Comparison of ENCODE assay signal across 8 cellular contexts in genomic region chr13:94433055-94433947, GRCh38. TPM values are rescaled to one million over a fixed set of nuclear protein-coding genes. Genes with fewer than 3 reads are reported as not detected.
A peak's percentile ranks its signal among the peaks of the same experiment; 100 is the strongest.
DNase-seq lines count a peak whose midpoint lies in the region; ATAC-seq, FAIRE-seq and TF ChIP-seq lines count a peak whose summit lies in the region.

No MANE protein-coding gene starts in this region.

- TF ChIP-seq EP300 in H1 (IDR thresholded peaks at IDR 0.05; ENCODE audit: borderline replicate concordance in 1 of 2, low read depth in 2 of 2, low read length in 2 of 2): no peak

- no peaks in the 10 kb centered on the region; the same call in 1 of the 2 replicates for H3K9me3 ChIP-seq in BLaER1
- no peaks in the 10 kb centered on the region for H3K9me3 ChIP-seq in H1 (ENCODE audit: insufficient read depth in 2 of 2, low read depth in 1 of 2, low read length in 1 of 2)

- no peak overlapping the region for H3K4ac ChIP-seq in H1 (replicated peaks; ENCODE audit: insufficient read length, low read depth, low read length)

- no peak overlapping the region for H3K56ac ChIP-seq in H1 (replicated peaks; ENCODE audit: insufficient read length, low read depth, low read length)

- no peak overlapping the region for H4K91ac ChIP-seq in H1 (replicated peaks; ENCODE audit: insufficient read length, low read length)

- no peaks in the 10 kb centered on the region for H3K79me1 ChIP-seq in H1 (ENCODE audit: low read depth, low read length)

- H4K8ac ChIP-seq in H1 (ENCODE audit: extremely low read depth, insufficient read depth, low read length): no peak overlapping the region

- H3K9me3 Mint-ChIP-seq in stimulated activated effector memory CD8-positive, alpha-beta T cell treated with anti-CD3 and anti-CD28 coated beads, Interleukin-12 subunit alpha, Interleukin-12 subunit beta, amount 100 ng/mL, for 72 hours: no peaks in the 10 kb centered on the region

- H2BK5ac ChIP-seq in H1 (ENCODE audit: low read depth, low read length): no peak overlapping the region

- no peaks in the 10 kb centered on the region for H3K23me2 ChIP-seq in H1 (ENCODE audit: low read depth, low read length)

- no peak overlapping the region for H3K4me3 Mint-ChIP-seq in stimulated activated effector memory CD8-positive, alpha-beta T cell treated with anti-CD3 and anti-CD28 coated beads, Interleukin-12 subunit alpha, Interleukin-12 subunit beta, amount 100 ng/mL, for 72 hours

- FAIRE-seq in H1 (lab: Jason Lieb, UNC) (peak; percentile 19), GM12892 (lab: Jason Lieb, UNC) (no peak)

- H3K4me2 ChIP-seq in BLaER1 (peak overlapping the region; percentile 58), H1 (ENCODE audit: insufficient read depth in 1 of 2, low read depth in 2 of 2, low read length in 2 of 2) (no peak overlapping the region)

- H3K9ac ChIP-seq in BLaER1 (no peak overlapping the region), H1 (replicated peaks in 1 of 4; ENCODE audit: extremely low read depth in 1 of 4, low read depth in 3 of 4, low read length in 3 of 4) (no peak overlapping the region)

- peaks cover 5% of the 10 kb centered on the region for H3K4me1 Mint-ChIP-seq in stimulated activated effector memory CD8-positive, alpha-beta T cell treated with anti-CD3 and anti-CD28 coated beads, Interleukin-12 subunit alpha, Interleukin-12 subunit beta, amount 100 ng/mL, for 72 hours

- TF ChIP-seq POLR2A in NB4 (IDR thresholded peaks at IDR 0.05; ENCODE audit: extremely low read depth, insufficient read length): no peak
- TF ChIP-seq POLR2A in H1 (IDR thresholded peaks at IDR 0.05; ENCODE audit: control extremely low read depth in 1 of 2, low read depth in 2 of 2, low read length in 2 of 2): no peak
- no peak for TF ChIP-seq POLR2A in GM12892 (IDR thresholded peaks at IDR 0.05; ENCODE audit: low read depth, low read length)

- CTCF ChIA-PET in H1 (lab: Charles Lee; ENCODE audit: partially characterized antibody): interaction anchor here (0.6 to 12.2 kb wide), 8 partner anchors 10 to 241 kb away, joined by 3 to 121 read pairs (median 3); partner anchors contain the start of gene TGDS

- peak; percentile 68 for ATAC-seq in GM21360 (IDR thresholded peaks at IDR 0.05; ENCODE audit: unreplicated experiment)
- ATAC-seq in stimulated activated effector memory CD8-positive, alpha-beta T cell treated with anti-CD3 and anti-CD28 coated beads, Interleukin-12 subunit alpha, Interleukin-12 subunit beta, amount 100 ng/mL, for 72 hours: peak; percentile 83

- no peak overlapping the region for H2BK20ac ChIP-seq in H1 (ENCODE audit: low read length)

- no peak overlapping the region for H2BK12ac ChIP-seq in H1 (ENCODE audit: low read depth, low read length)

- no peaks in the 10 kb centered on the region for H4K20me1 ChIP-seq in BLaER1
- H4K20me1 ChIP-seq in H1 (replicated peaks in 1 of 2; ENCODE audit: control insufficient read depth in 1 of 2, insufficient read depth in 2 of 2, low read length in 2 of 2): no peaks in the 10 kb centered on the region

- H3K36me3 ChIP-seq in BLaER1: no peaks in the 10 kb centered on the region
- no peaks in the 10 kb centered on the region for H3K36me3 ChIP-seq in H1 (ENCODE audit: control insufficient read depth in 2 of 4, insufficient read depth in 4 of 4, low read length in 3 of 4)

- no peak overlapping the region for H3K23ac ChIP-seq in H1 (ENCODE audit: insufficient read length)

- DNase-seq in NB4 (ENCODE audit: low read depth): peak; percentile 66
- DNase-seq in H1 (ENCODE audit: low read depth in 1 of 2, low spot score in 2 of 2): peak; percentile 9 to 46
- DNase-seq in stimulated activated effector memory CD8-positive, alpha-beta T cell treated with anti-CD3 and anti-CD28 coated beads, Interleukin-12 subunit alpha, Interleukin-12 subunit beta, amount 100 ng/mL, for 72 hours (ENCODE audit: low spot score in 2 of 2): no peak
- DNase-seq in HCEC 1CT: no peak
- DNase-seq in GM12892 (ENCODE audit: insufficient read length): no peak
- no peak for DNase-seq in activated CD4-positive, alpha-beta T cell treated with anti-CD3 and anti-CD28 coated beads for 4 hours

- WGBS in H1 (ENCODE audit: extremely low coverage in 1 of 2, insufficient coverage in 1 of 2, insufficient read length in 1 of 2, insufficient replicate concordance in 2 of 2, low coverage in 1 of 2, low lambda C conversion rate in 2 of 2, missing lambda C conversion rate in 1 of 2), 2 experiments: 81% methylated on average over 18 of the region's 18 CpGs; no CpG with 5 or more reads in 1 of the 2 experiments

- H4K5ac ChIP-seq in H1 (ENCODE audit: insufficient read length, low read depth, low read length): no peak overlapping the region

- POLR2A ChIA-PET in H1 (lab: Charles Lee; ENCODE audit: partially characterized antibody): interaction anchor here (1.0 to 1.6 kb wide), 3 partner anchors 13 to 134 kb away, joined by 3 to 6 read pairs (median 3); no protein-coding TSS in a partner anchor

- peak in 1 of 2 experiments; percentile 3; a peak in 2 of 4 replicates for TF ChIP-seq RAD21 in H1 (IDR thresholded peaks at IDR 0.05 in 1 of 2, conservative IDR thresholded peaks at IDR 0.05 in 1 of 2; ENCODE audit: low read depth in 2 of 2, low read length in 2 of 2)

- H3K27ac ChIP-seq in BLaER1 (peak overlapping the region; percentile 0; the same call in 1 of the 2 replicates), H1 (ENCODE audit: low read depth, low read length) (no peak overlapping the region)

- H2AK5ac ChIP-seq in H1 (ENCODE audit: low read depth, low read length): no peak overlapping the region

- H3K27me3 ChIP-seq in BLaER1 (no peaks in the 10 kb centered on the region), H1 (replicated peaks in 1 of 4; ENCODE audit: control insufficient read depth in 3 of 4, extremely low read depth in 1 of 4, insufficient read depth in 3 of 4, low read length in 3 of 4) (no peaks in the 10 kb centered on the region; a peak in 1 of 7 replicates)

- peak overlapping the region; percentile 10; the same call in 1 of the 2 replicates for H3K18ac ChIP-seq in H1 (ENCODE audit: extremely low read depth, low read length)

- peak overlapping the region; percentile 65 for H2AFZ ChIP-seq in H1 (ENCODE audit: low read length)

- H3K4me1 ChIP-seq in BLaER1: peaks cover 25% of the 10 kb centered on the region
- H3K4me1 ChIP-seq in H1 (replicated peaks in 1 of 4; ENCODE audit: control insufficient read depth in 3 of 4, insufficient read depth in 4 of 4, low read length in 3 of 4): peaks cover 0 to 3% (median under 1%) of the 10 kb centered on the region in 4 experiments; a peak in 2 of 7 replicates

- no peak overlapping the region for H2BK120ac ChIP-seq in H1 (replicated peaks; ENCODE audit: low read depth, low read length)

- TF ChIP-seq CTCF in NB4 (IDR thresholded peaks at IDR 0.05; ENCODE audit: low read depth, low read length): no peak
- no peak for TF ChIP-seq CTCF in H1 (IDR thresholded peaks at IDR 0.05; ENCODE audit: control extremely low read depth in 1 of 3, insufficient read depth in 1 of 3, low read depth in 1 of 3, low read length in 3 of 3)

- H3K4me3 ChIP-seq in BLaER1 (0 out of 2 replicates have a peak overlapping the region, but pooled peaks have one; percentile 2), NB4 (ENCODE audit: low read depth, low read length) (no peak overlapping the region), H1 (ENCODE audit: extremely low read depth in 1 of 4, insufficient read depth in 2 of 4, low read depth in 3 of 4, low read length in 4 of 4) (no peak overlapping the region)

- no peaks in the 10 kb centered on the region for H3K79me2 ChIP-seq in H1 (ENCODE audit: control insufficient read depth in 1 of 2, insufficient read depth in 2 of 2, low read length in 2 of 2)

- no peak overlapping the region for H2BK15ac ChIP-seq in H1 (ENCODE audit: low read length)

- H3K27ac Mint-ChIP-seq in stimulated activated effector memory CD8-positive, alpha-beta T cell treated with anti-CD3 and anti-CD28 coated beads, Interleukin-12 subunit alpha, Interleukin-12 subunit beta, amount 100 ng/mL, for 72 hours: no peak overlapping the region

- H3K36me3 Mint-ChIP-seq in stimulated activated effector memory CD8-positive, alpha-beta T cell treated with anti-CD3 and anti-CD28 coated beads, Interleukin-12 subunit alpha, Interleukin-12 subunit beta, amount 100 ng/mL, for 72 hours: no peaks in the 10 kb centered on the region

- no peak overlapping the region for H3K14ac ChIP-seq in H1 (ENCODE audit: insufficient read length)

TF ChIP-seq in H1, 55 proteins besides CTCF, POLR2A, EP300 and RAD21 (continues in another document):
- TF ChIP-seq PHF8 (conservative IDR thresholded peaks at IDR 0.05; ENCODE audit: low read depth, low read length): no peak
- no peak for TF ChIP-seq TAF7 (optimal IDR thresholded peaks at IDR 0.05; ENCODE audit: borderline replicate concordance, low read depth, low read length)
- no peak for TF ChIP-seq CBX8 (IDR thresholded peaks at IDR 0.05; ENCODE audit: borderline replicate concordance, low read depth, low read length)
- no peak for TF ChIP-seq BRCA1 (IDR thresholded peaks at IDR 0.05; ENCODE audit: low read depth, low read length)
- TF ChIP-seq SUZ12 (IDR thresholded peaks at IDR 0.05; ENCODE audit: low read length): no peak
- TF ChIP-seq RXRA (IDR thresholded peaks at IDR 0.05; ENCODE audit: insufficient read depth, low read depth, low read length): no peak
- no peak for TF ChIP-seq YY1 (IDR thresholded peaks at IDR 0.05; ENCODE audit: low read depth, low read length)
- TF ChIP-seq TAF1 (IDR thresholded peaks at IDR 0.05; ENCODE audit: low read depth, low read length): no peak
- no peak for TF ChIP-seq SP4 (IDR thresholded peaks at IDR 0.05; ENCODE audit: low read length)
- TF ChIP-seq, protein P1, sequence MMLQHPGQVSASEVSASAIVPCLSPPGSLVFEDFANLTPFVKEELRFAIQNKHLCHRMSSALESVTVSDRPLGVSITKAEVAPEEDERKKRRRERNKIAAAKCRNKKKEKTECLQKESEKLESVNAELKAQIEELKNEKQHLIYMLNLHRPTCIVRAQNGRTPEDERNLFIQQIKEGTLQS (IDR thresholded peaks at IDR 0.05; ENCODE audit: insufficient read depth, low read depth, low read length): peak; percentile 81
- TF ChIP-seq CREB1 (IDR thresholded peaks at IDR 0.05): no peak
- TF ChIP-seq ZNF274 (IDR thresholded peaks at IDR 0.05; ENCODE audit: borderline replicate concordance, extremely low read depth, low read length): no peak
- TF ChIP-seq CBX5 (IDR thresholded peaks at IDR 0.05; ENCODE audit: low read depth, low read length): no peak

RNA-seq across cellular contexts. Expression of gene DCT, which starts 46.2 kb away (rescaled TPM):
- not detected in 2 replicates for total RNA-seq in H1 (2021; fragmentation: NEBNext Ultra II Directional; extraction: Animal tissue kit (Norgen Biotek cat#: 25700))
- 0.02 TPM in 1 of 2 replicates, not detected in the other for polyA plus RNA-seq in H1 (2011; rRNA removed)
- not detected for polyA plus RNA-seq in H1 (2011; cell fraction: cytosol; rRNA removed)
- polyA plus RNA-seq in H1 (2011; cell fraction: nucleus; rRNA removed): not detected
- 0.18 TPM in 1 of 4 replicates, not detected in the others for polyA plus RNA-seq in H1 (2012, experiment 1 of 2)
- not detected for polyA plus RNA-seq in H1 (2012, experiment 2 of 2)
- not detected for polyA plus RNA-seq in H1 (2013, experiment 1 of 2)
- polyA plus RNA-seq in H1 (2013, experiment 2 of 2): 0.02 TPM
- 0.28 TPM in 1 of 2 replicates, not detected in the other for polyA minus RNA-seq in H1 (2011; rRNA and poly(A)+ RNA removed)
- polyA minus RNA-seq in H1 (2011; cell fraction: cytosol; rRNA and poly(A)+ RNA removed): not detected
- 0.10 TPM for polyA minus RNA-seq in H1 (2011; cell fraction: nucleus; rRNA and poly(A)+ RNA removed)
- 0.15 TPM for polyA plus RNA-seq in GM12892 (2012; ENCODE audit: missing spikeins)

Comparison
In these comparisons a context has a peak if more than half of its experiments do, and no peak if none do; other contexts are left out.
1. DNase-seq: peak in NB4 (single experiment) and H1 (2 of 2); none in stimulated activated effector memory CD8-positive, alpha-beta T cell treated with anti-CD3 and anti-CD28 coated beads, Interleukin-12 subunit alpha, Interleukin-12 subunit beta, amount 100 ng/mL, for 72 hours (0 of 2), HCEC 1CT (single experiment), GM12892 (single experiment) and activated CD4-positive, alpha-beta T cell treated with anti-CD3 and anti-CD28 coated beads for 4 hours (0 of 2).